ENCODE assay signal across 9 cellular contexts in genomic region chr6:116764961-116765841, GRCh38. TPM values are rescaled to one million over a fixed set of nuclear protein-coding genes. Genes with fewer than 3 reads are reported as not detected.
DNase-seq lines count a peak whose midpoint lies in the region; ATAC-seq, FAIRE-seq and TF ChIP-seq lines count a peak whose summit lies in the region.
"Had no signal": no experiment of that assay in that cellular context is flagged by ENCODE, and none has a peak within 500 bp of the region (broad histone marks: within the 10 kb centered on the region; RNA-seq: fewer than 3 reads in every experiment).

Gene FAM162B (minus strand): TSS chr6:116765719. CDS start chr6:116765576, 143 bp downstream.

- no peak for TF ChIP-seq CTCF in SK-N-SH (IDR thresholded peaks at IDR 0.05)
- no peak for TF ChIP-seq CTCF in esophagus squamous epithelium (IDR thresholded peaks at IDR 0.05)

- H3K27ac ChIP-seq in SK-N-SH (ENCODE audit: low read depth in 2 of 2, low read length in 1 of 2) (peak within 1 kb of the TSS in 1 of 2 experiments; percentile 75; a peak in 1 of 4 replicates), esophagus squamous epithelium (peak within 1 kb of the TSS in 3 of 4 donors; percentile 5 to 67 (median 67))

- TF ChIP-seq EP300 in SK-N-SH (IDR thresholded peaks at IDR 0.05; ENCODE audit: borderline replicate concordance in 1 of 2, low read depth in 1 of 2, low read length in 1 of 2), result no peak

- H3K27me3 Mint-ChIP-seq in naive B cell, result peaks cover 39 to 54% (median 41%) of the 10 kb centered on the region in 3 donors

- peaks cover 0 to 12% of the 10 kb centered on the region in 2 donors for H3K36me3 Mint-ChIP-seq in naive B cell

- H3K27me3 ChIP-seq in SK-N-SH (ENCODE audit: insufficient read depth) (peaks cover 14% of the 10 kb centered on the region; the same call in 1 of the 2 replicates), esophagus squamous epithelium (peaks cover 0 to 41% (median 3%) of the 10 kb centered on the region in 4 donors)

- H3K4me1 ChIP-seq in SK-N-SH (ENCODE audit: control insufficient read depth in 1 of 2, insufficient read depth in 2 of 2, low read depth in 1 of 2, low read length in 1 of 2) (peaks cover 0 to 11% of the 10 kb centered on the region in 2 experiments; a peak in 2 of 4 replicates), esophagus squamous epithelium (peaks cover 5 to 16% (median 7%) of the 10 kb centered on the region in 3 donors)

- H4K20me1 ChIP-seq in SK-N-SH (ENCODE audit: insufficient read depth), result no peaks in the 10 kb centered on the region

- intact Hi-C loops in esophagus squamous epithelium (cut with DNase I), result no loop called here

- TF ChIP-seq RAD21 in SK-N-SH (IDR thresholded peaks at IDR 0.05; ENCODE audit: low read length), result no peak

- H3F3A ChIP-seq in SK-N-SH (replicated peaks; ENCODE audit: insufficient read depth), result no peaks in the 10 kb centered on the region

- TF ChIP-seq POLR2A in esophagus squamous epithelium (IDR thresholded peaks at IDR 0.05) (no peak), GM12891 (IDR thresholded peaks at IDR 0.05; ENCODE audit: low read depth, low read length) (no peak)

- H3K79me2 ChIP-seq in SK-N-SH (ENCODE audit: insufficient read depth), result no peaks in the 10 kb centered on the region

- POLR2A ChIA-PET in SK-N-SH (lab: Yijun Ruan, JAX), result interaction anchor here (0.6 kb wide), 1 partner anchor 914 kb away, joined by 3 read pairs; no protein-coding TSS in a partner anchor

- 0 out of 2 replicates have a peak within 1 kb of the TSS, but pooled peaks have one; percentile 36 for H2AFZ ChIP-seq in SK-N-SH (ENCODE audit: low read depth)

- ATAC-seq in GM18907 (IDR thresholded peaks at IDR 0.05; ENCODE audit: unreplicated experiment) (peak; percentile 53), naive B cell (ENCODE audit: low read depth in 2 of 2) (peak; percentile 14 to 21), HG02763 (IDR thresholded peaks at IDR 0.05; ENCODE audit: unreplicated experiment) (no peak), GM18519 (IDR thresholded peaks at IDR 0.05; ENCODE audit: low FRiP score, unreplicated experiment) (no peak), GM21717 (IDR thresholded peaks at IDR 0.05; ENCODE audit: unreplicated experiment) (no peak)

- CTCF ChIA-PET in SK-N-SH (lab: Yijun Ruan, JAX), result interaction anchor here (0.6 to 2.0 kb wide), 3 partner anchors 11 to 918 kb away, joined by 3 to 9 read pairs (median 3); no protein-coding TSS in a partner anchor

- H3K9me3 Mint-ChIP-seq in naive B cell, result peaks cover 0 to 1% (median 0%) of the 10 kb centered on the region in 7 donors

- DNase-seq in SK-N-SH (peak; percentile 69), esophagus squamous epithelium (lab: John Stamatoyannopoulos, UW) (no peak), naive B cell (no peak), GM12891 (ENCODE audit: insufficient read length, low spot score) (no peak)

- no peaks in the 10 kb centered on the region for H3K36me3 ChIP-seq in SK-N-SH (replicated peaks in 1 of 2; ENCODE audit: control insufficient read depth in 1 of 2, insufficient read depth in 2 of 2, low read length in 1 of 2)
- H3K36me3 ChIP-seq in esophagus squamous epithelium, result no peaks in the 10 kb centered on the region

- WGBS in SK-N-SH (ENCODE audit: low lambda C conversion rate), result 38% methylated on average over 44 of the region's 89 CpGs
- 0% methylated on average over 2 of the region's 89 CpGs for WGBS in esophagus squamous epithelium, 2 donors

- H3K27ac Mint-ChIP-seq in naive B cell, result peak within 1 kb of the TSS in 2 of 6 donors; percentile 81 to 85

- H3K4me2 ChIP-seq in SK-N-SH, result peak within 1 kb of the TSS; percentile 28; the same call in 1 of the 2 replicates

- H3K4me3 Mint-ChIP-seq in naive B cell, result peak within 1 kb of the TSS; percentile 56 to 92 (median 79)

- H3K4me1 Mint-ChIP-seq in naive B cell, result peaks cover 7 to 16% (median 10%) of the 10 kb centered on the region in 3 donors

- no peak within 1 kb of the TSS for H3K9ac ChIP-seq in SK-N-SH

- no peak for FAIRE-seq in GM12891 (lab: Jason Lieb, UNC)

- H3K4me3 ChIP-seq in SK-N-SH (ENCODE audit: low read depth in 2 of 2, low read length in 1 of 2) (peak within 1 kb of the TSS in 1 of 2 experiments; percentile 19; a peak in 2 of 4 replicates), esophagus squamous epithelium (peak within 1 kb of the TSS; percentile 37 to 71 (median 50))

- no peaks in the 10 kb centered on the region for H3K9me2 ChIP-seq in SK-N-SH

- H3K9me3 ChIP-seq in SK-N-SH (no peaks in the 10 kb centered on the region), esophagus squamous epithelium (no peaks in the 10 kb centered on the region)

TF ChIP-seq in SK-N-SH, 30 proteins besides CTCF, POLR2A, EP300 and RAD21 (continues in another document):
- no peak for TF ChIP-seq POLR2AphosphoS5 (IDR thresholded peaks at IDR 0.05; ENCODE audit: low read depth, low read length)
- TF ChIP-seq MEF2A (IDR thresholded peaks at IDR 0.05; ENCODE audit: borderline replicate concordance, low read depth), result no peak
- no peak for TF ChIP-seq FOXJ3 (CRISPR knock-in tag; IDR thresholded peaks at IDR 0.05)
- TF ChIP-seq, protein P1, sequence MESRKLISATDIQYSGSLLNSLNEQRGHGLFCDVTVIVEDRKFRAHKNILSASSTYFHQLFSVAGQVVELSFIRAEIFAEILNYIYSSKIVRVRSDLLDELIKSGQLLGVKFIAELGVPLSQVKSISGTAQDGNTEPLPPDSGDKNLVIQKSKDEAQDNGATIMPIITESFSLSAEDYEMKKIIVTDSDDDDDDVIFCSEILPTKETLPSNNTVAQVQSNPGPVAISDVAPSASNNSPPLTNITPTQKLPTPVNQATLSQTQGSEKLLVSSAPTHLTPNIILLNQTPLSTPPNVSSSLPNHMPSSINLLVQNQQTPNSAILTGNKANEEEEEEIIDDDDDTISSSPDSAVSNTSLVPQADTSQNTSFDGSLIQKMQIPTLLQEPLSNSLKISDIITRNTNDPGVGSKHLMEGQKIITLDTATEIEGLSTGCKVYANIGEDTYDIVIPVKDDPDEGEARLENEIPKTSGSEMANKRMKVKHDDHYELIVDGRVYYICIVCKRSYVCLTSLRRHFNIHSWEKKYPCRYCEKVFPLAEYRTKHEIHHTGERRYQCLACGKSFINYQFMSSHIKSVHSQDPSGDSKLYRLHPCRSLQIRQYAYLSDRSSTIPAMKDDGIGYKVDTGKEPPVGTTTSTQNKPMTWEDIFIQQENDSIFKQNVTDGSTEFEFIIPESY (IDR thresholded peaks at IDR 0.05; ENCODE audit: borderline replicate concordance, low read depth), result no peak
- no peak for TF ChIP-seq GABPA (IDR thresholded peaks at IDR 0.05; ENCODE audit: low read depth)
- TF ChIP-seq CHD2 (IDR thresholded peaks at IDR 0.05; ENCODE audit: low read length, partially characterized antibody), result no peak
- TF ChIP-seq SIN3A (IDR thresholded peaks at IDR 0.05; ENCODE audit: borderline replicate concordance, low read depth, low read length), result no peak

TF ChIP-seq in GM12891, 5 proteins besides CTCF, POLR2A, EP300 and RAD21:
- TF ChIP-seq POU2F2 (IDR thresholded peaks at IDR 0.05; ENCODE audit: low read depth, low read length) (no peak), SPI1 (IDR thresholded peaks at IDR 0.05; ENCODE audit: low read depth, low read length) (no peak), TAF1 (IDR thresholded peaks at IDR 0.05; ENCODE audit: low read depth, low read length) (no peak), POLR2AphosphoS5 (IDR thresholded peaks at IDR 0.05; ENCODE audit: low read depth, low read length) (no peak), PAX5 (IDR thresholded peaks at IDR 0.05; ENCODE audit: insufficient read depth, low read length, severe bottlenecking) (no peak)

RNA-seq across cellular contexts. Expression of gene FAM162B, which starts in this region (rescaled TPM):
- polyA plus RNA-seq in SK-N-SH (2012; rRNA removed) (not detected in 2 replicates), naive B cell (ENCODE audit: low read depth in 6 of 6) (not detected)
- polyA plus RNA-seq in SK-N-SH (2012; cell fraction: cytosol; rRNA removed), result 0.04 and 0.07 TPM in 2 replicates
- polyA plus RNA-seq in SK-N-SH (2012; cell fraction: nucleus; rRNA removed), result not detected in 2 replicates
- 1 to 10 TPM in 3 of 4 donors, under 1 TPM in 1; 0.61 to 6.5 (median 3.1) TPM for total RNA-seq in esophagus squamous epithelium
- polyA plus RNA-seq in GM12891 (2012; ENCODE audit: low read depth, missing spikeins), result not detected
- total RNA-seq: M059J had no signal

Comparison
In these comparisons a context has a peak if more than half of its experiments do, and no peak if none do; other contexts are left out.
1. Peak in DNase-seq and H3K4me2 ChIP-seq in SK-N-SH; RNA of the gene not detected or under 1 TPM.
2. Peak in ATAC-seq in naive B cell; RNA of the gene not detected or under 1 TPM.